ENCODE assay signal across 12 cellular contexts in the genomic region with DNA sequence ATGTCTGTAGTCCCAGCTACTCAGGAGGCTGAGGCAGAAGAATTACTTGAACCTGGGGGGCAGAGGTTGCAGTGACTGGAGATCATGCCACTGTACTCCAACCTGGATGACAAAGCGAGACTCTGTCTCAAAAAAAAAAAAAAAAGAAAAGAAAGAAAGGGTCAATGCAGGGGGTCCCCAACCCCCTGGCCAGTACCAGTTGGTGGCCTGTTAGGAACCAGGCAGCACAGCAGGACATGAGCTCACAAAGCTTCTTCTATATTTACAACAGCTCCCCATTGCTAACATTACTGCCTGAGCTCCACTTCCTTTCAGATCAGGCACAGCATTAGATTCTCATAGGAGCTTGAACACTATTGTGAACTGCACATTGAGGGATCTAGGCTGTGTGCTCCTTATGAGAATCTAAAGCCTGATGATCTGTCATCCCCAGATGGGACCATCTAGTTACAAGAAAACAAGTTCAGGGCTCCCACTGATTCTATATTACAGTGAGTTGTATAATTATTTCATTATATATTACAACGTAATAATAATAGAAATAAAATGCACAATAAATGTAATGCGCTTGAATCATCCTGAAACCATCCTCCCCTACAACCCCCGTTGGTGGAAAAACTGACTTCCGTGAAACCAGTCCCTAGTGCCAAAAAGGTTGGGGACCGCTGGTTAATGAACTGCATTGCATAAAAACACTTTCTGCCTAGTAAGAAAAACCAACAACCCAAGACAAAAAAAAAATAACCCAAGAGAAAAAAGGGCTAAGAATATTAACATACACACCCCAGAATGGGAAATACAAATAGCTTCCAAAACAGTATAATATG. TPM values are rescaled to one million over a fixed set of nuclear protein-coding genes. Genes with fewer than 3 reads are reported as not detected.
DNase-seq lines count a peak whose midpoint lies in the region; ATAC-seq, FAIRE-seq and TF ChIP-seq lines count a peak whose summit lies in the region.
"Had no signal": no experiment of that assay in that cellular context is flagged by ENCODE, and none has a peak within 500 bp of the region (broad histone marks: within the 10 kb centered on the region; RNA-seq: fewer than 3 reads in every experiment).

No MANE protein-coding gene starts in this region.

- FAIRE-seq in HepG2 (lab: Jason Lieb, UNC) (no peak), urothelium cell line (lab: Jason Lieb, UNC) (no peak)

- peaks cover 58% of the 10 kb centered on the region for H3K36me3 Mint-ChIP-seq in effector memory CD8-positive, alpha-beta T cell (ENCODE audit: insufficient read depth)
- peaks cover 80% of the 10 kb centered on the region for H3K36me3 Mint-ChIP-seq in stimulated activated effector memory CD8-positive, alpha-beta T cell treated with anti-CD3 and anti-CD28 coated beads, Interleukin-12 subunit alpha, Interleukin-12 subunit beta, amount 100 ng/mL, for 72 hours

- no peak overlapping the region for H3K9ac ChIP-seq in HepG2 (ENCODE audit: insufficient read depth, low read depth, low read length)
- H3K9ac ChIP-seq in SU-DHL-6 (ENCODE audit: low read length): peak overlapping the region; percentile 88

- no peaks in the 10 kb centered on the region; the same call in 1 of the 2 replicates for H4K20me1 ChIP-seq in HepG2 (ENCODE audit: insufficient read depth, low read length)
- no peaks in the 10 kb centered on the region for H4K20me1 ChIP-seq in SU-DHL-6 (ENCODE audit: low read depth, low read length)

- H3K9me3 Mint-ChIP-seq in effector memory CD8-positive, alpha-beta T cell: no peaks in the 10 kb centered on the region
- H3K9me3 Mint-ChIP-seq in stimulated activated effector memory CD8-positive, alpha-beta T cell treated with anti-CD3 and anti-CD28 coated beads, Interleukin-12 subunit alpha, Interleukin-12 subunit beta, amount 100 ng/mL, for 72 hours: no peaks in the 10 kb centered on the region

- no peaks in the 10 kb centered on the region for H3K27me3 Mint-ChIP-seq in effector memory CD8-positive, alpha-beta T cell

- POLR2A ChIA-PET in HepG2 (lab: Yijun Ruan, JAX): interaction anchor here (0.8 kb wide), 1 partner anchor 48 kb away, joined by 4 read pairs; no protein-coding TSS in a partner anchor

- H2AFZ ChIP-seq in HepG2 (ENCODE audit: low read length) (no peak overlapping the region), SU-DHL-6 (ENCODE audit: low read depth, low read length, severe bottlenecking) (no peak overlapping the region)

- H3K9me2 ChIP-seq in SU-DHL-6 (replicated peaks; ENCODE audit: insufficient read depth, low read length): no peaks in the 10 kb centered on the region

- peak overlapping the region; percentile 15 to 72 for H3K27ac Mint-ChIP-seq in effector memory CD8-positive, alpha-beta T cell
- H3K27ac Mint-ChIP-seq in stimulated activated effector memory CD8-positive, alpha-beta T cell treated with anti-CD3 and anti-CD28 coated beads, Interleukin-12 subunit alpha, Interleukin-12 subunit beta, amount 100 ng/mL, for 72 hours: peak overlapping the region; percentile 61

- in situ Hi-C loops in HepG2 (cut with HindIII; ENCODE audit: extremely low pct_ligation_motif_present, low pct_unique_long_range_greater_than_20kb): no loop called here

- peaks cover 0 to 9% of the 10 kb centered on the region in 2 experiments; a peak in 2 of 5 replicates for H3K36me3 ChIP-seq in HepG2 (replicated peaks in 1 of 2; ENCODE audit: control insufficient read depth in 1 of 2, insufficient read depth in 2 of 2, low read length in 2 of 2)
- H3K36me3 ChIP-seq in right lobe of liver: peaks cover 0 to 4% (median 0%) of the 10 kb centered on the region in 4 donors
- peaks cover 15% of the 10 kb centered on the region for H3K36me3 ChIP-seq in SU-DHL-6 (ENCODE audit: low read length)

- H3F3A ChIP-seq in SU-DHL-6 (ENCODE audit: insufficient read depth): peaks cover 30% of the 10 kb centered on the region

- H3K4me2 ChIP-seq in HepG2 (ENCODE audit: low read depth, low read length): peak overlapping the region; percentile 33
- peak overlapping the region; percentile 89 for H3K4me2 ChIP-seq in SU-DHL-6 (ENCODE audit: low read depth, low read length, poor library complexity, severe bottlenecking)

- H3K4me3 Mint-ChIP-seq in effector memory CD8-positive, alpha-beta T cell: peak overlapping the region; percentile 64 to 88
- H3K4me3 Mint-ChIP-seq in stimulated activated effector memory CD8-positive, alpha-beta T cell treated with anti-CD3 and anti-CD28 coated beads, Interleukin-12 subunit alpha, Interleukin-12 subunit beta, amount 100 ng/mL, for 72 hours: peak overlapping the region; percentile 80

- H3K27me3 ChIP-seq in HepG2 (ENCODE audit: control insufficient read depth in 1 of 2, insufficient read depth in 2 of 2, low read length in 2 of 2) (no peaks in the 10 kb centered on the region; a peak in 2 of 5 replicates), right lobe of liver (no peaks in the 10 kb centered on the region), SU-DHL-6 (ENCODE audit: low read length) (no peaks in the 10 kb centered on the region)
- H3K27me3 ChIP-seq: BE2C, stomach had no signal

- H3K9me3 ChIP-seq in HepG2 (ENCODE audit: low read length) (no peaks in the 10 kb centered on the region), right lobe of liver (no peaks in the 10 kb centered on the region), SU-DHL-6 (ENCODE audit: insufficient read depth, low read length) (no peaks in the 10 kb centered on the region)
- H3K9me3 ChIP-seq: BE2C, left ventricle myocardium inferior, stomach had no signal

- intact Hi-C loops in HepG2 (cut with micrococcal nuclease; ENCODE audit: unreplicated experiment) (no loop called here), right lobe of liver (cut with DNase I) (no loop called here)

- H3K27ac ChIP-seq in HepG2 (ENCODE audit: extremely low read length, insufficient read depth, low read length): no peak overlapping the region
- H3K27ac ChIP-seq in right lobe of liver: no peak overlapping the region
- peak overlapping the region; percentile 97 for H3K27ac ChIP-seq in SU-DHL-6 (ENCODE audit: low read depth, low read length)
- H3K27ac ChIP-seq: left ventricle myocardium inferior, stomach had no signal

- no peak for TF ChIP-seq RAD21 in HepG2 (CRISPR knock-in tag; IDR thresholded peaks at IDR 0.05)

- peaks cover 24 to 36% of the 10 kb centered on the region in 2 donors for H3K4me1 Mint-ChIP-seq in effector memory CD8-positive, alpha-beta T cell (ENCODE audit: low read depth in 2 of 2)
- H3K4me1 Mint-ChIP-seq in stimulated activated effector memory CD8-positive, alpha-beta T cell treated with anti-CD3 and anti-CD28 coated beads, Interleukin-12 subunit alpha, Interleukin-12 subunit beta, amount 100 ng/mL, for 72 hours: peaks cover 23% of the 10 kb centered on the region

- ATAC-seq in HepG2 (no peak), right lobe of liver (no peak), GM21723 (IDR thresholded peaks at IDR 0.05; ENCODE audit: unreplicated experiment) (no peak)
- no peak for ATAC-seq in effector memory CD8-positive, alpha-beta T cell (replicated peaks)
- no peak for ATAC-seq in stimulated activated effector memory CD8-positive, alpha-beta T cell treated with anti-CD3 and anti-CD28 coated beads, Interleukin-12 subunit alpha, Interleukin-12 subunit beta, amount 100 ng/mL, for 72 hours

- BruUV-seq in HepG2 (replicated peaks; lab: Mats Ljungman, UMichigan): no TSS peak

- CTCF ChIA-PET in HepG2 (lab: Yijun Ruan, JAX; ENCODE audit: low intra/inter-chr PET ratio, low total read pairs): no interaction called here

- DNase-seq in HepG2 (ENCODE audit: low spot score) (no peak), right lobe of liver (no peak), urothelium cell line (ENCODE audit: low spot score) (no peak), foreskin melanocyte (no peak)
- no peak for DNase-seq in effector memory CD8-positive, alpha-beta T cell
- DNase-seq in stimulated activated effector memory CD8-positive, alpha-beta T cell treated with anti-CD3 and anti-CD28 coated beads, Interleukin-12 subunit alpha, Interleukin-12 subunit beta, amount 100 ng/mL, for 72 hours (ENCODE audit: low spot score in 2 of 2): peak in 1 of 2 donors; percentile 53
- DNase-seq: BE2C, left ventricle myocardium inferior, NCI-H1930, stomach had no signal

- TF ChIP-seq POLR2A in HepG2 (IDR thresholded peaks at IDR 0.05; ENCODE audit: insufficient read depth in 1 of 2, low read depth in 2 of 2, low read length in 2 of 2) (no peak), right lobe of liver (IDR thresholded peaks at IDR 0.05) (no peak)

- 97% methylated on average over 6 of the region's 6 CpGs for WGBS in HepG2 (ENCODE audit: low lambda C conversion rate)
- WGBS in right lobe of liver (ENCODE audit: insufficient coverage, low coverage, low lambda C conversion rate, missing lambda C conversion rate): 57% methylated on average over 6 of the region's 6 CpGs

- H3K79me2 ChIP-seq in HepG2 (ENCODE audit: insufficient read depth, low read length) (peaks cover 66% of the 10 kb centered on the region), SU-DHL-6 (ENCODE audit: insufficient read depth, low read length) (peaks cover 85% of the 10 kb centered on the region)

- H3K4me1 ChIP-seq in HepG2 (ENCODE audit: insufficient read depth, low read length): peaks cover 44% of the 10 kb centered on the region
- H3K4me1 ChIP-seq in right lobe of liver: peaks cover 0 to 21% (median 3%) of the 10 kb centered on the region in 4 donors
- H3K4me1 ChIP-seq: BE2C had no signal

- TF ChIP-seq CTCF in HepG2 (CRISPR knock-in tag; IDR thresholded peaks at IDR 0.05): no peak
- TF ChIP-seq CTCF in right lobe of liver (IDR thresholded peaks at IDR 0.05): no peak
- TF ChIP-seq CTCF in SU-DHL-6 (IDR thresholded peaks at IDR 0.05; ENCODE audit: insufficient read depth, low read length, poor library complexity, severe bottlenecking): no peak

- no peak overlapping the region; a peak in 1 of 6 replicates for H3K4me3 ChIP-seq in HepG2 (replicated peaks in 1 of 3; ENCODE audit: insufficient read depth in 1 of 3, low read depth in 2 of 3, low read length in 3 of 3)
- H3K4me3 ChIP-seq in right lobe of liver: no peak overlapping the region
- H3K4me3 ChIP-seq in SU-DHL-6 (ENCODE audit: insufficient read depth, low read length, poor library complexity, severe bottlenecking): peak overlapping the region; percentile 66
- H3K4me3 ChIP-seq: left ventricle myocardium inferior, stomach had no signal

- TF ChIP-seq EP300 in HepG2 (IDR thresholded peaks at IDR 0.05; ENCODE audit: low read depth in 2 of 2, low read length in 2 of 2): no peak
- no peak for TF ChIP-seq EP300 in HepG2 (CRISPR knock-in tag; IDR thresholded peaks at IDR 0.05; ENCODE audit: borderline replicate concordance)

RNA-seq across cellular contexts. Expression of gene ZBTB8OS, which starts 2.8 kb away (rescaled TPM):
- total RNA-seq in HepG2 (2016; rRNA removed; fragmentation: Illumina TruSeq; extraction: Trizol) (84.8 and 98.0 TPM in 2 replicates), right lobe of liver (10 to 100 TPM; 14.1 to 27.6 (median 19.6) TPM)
- 40.9 and 53.0 TPM in 2 replicates for total RNA-seq in HepG2 (2016; cell fraction: cytosol; rRNA removed; fragmentation: Illumina TruSeq; extraction: Trizol; ENCODE audit: low read depth)
- 88.0 and 114 TPM in 2 replicates for total RNA-seq in HepG2 (2016; cell fraction: insoluble cytoplasmic fraction; rRNA removed; fragmentation: Illumina TruSeq; extraction: Trizol)
- 51.0 and 60.6 TPM in 2 replicates for total RNA-seq in HepG2 (2016; cell fraction: membrane; rRNA removed; fragmentation: Illumina TruSeq; extraction: Trizol)
- 37.3 and 44.7 TPM in 2 replicates for total RNA-seq in HepG2 (2016; cell fraction: nucleus; rRNA removed; fragmentation: Illumina TruSeq; extraction: Trizol)
- polyA plus RNA-seq in HepG2 (2011; rRNA removed): 43.2 and 57.7 TPM in 2 replicates
- polyA plus RNA-seq in HepG2 (2011; cell fraction: cytosol; rRNA removed): 29.4 and 47.2 TPM in 2 replicates
- 14.4 and 22.1 TPM in 2 replicates for polyA plus RNA-seq in HepG2 (2011; cell fraction: nucleus; rRNA removed)
- polyA plus RNA-seq in HepG2 (2012): 56.4 and 66.6 TPM in 2 replicates
- polyA plus RNA-seq in HepG2 (2016; cell fraction: cytosol; fragmentation: Illumina TruSeq; extraction: Trizol; ENCODE audit: low read depth): 40.3 and 46.7 TPM in 2 replicates
- 108 and 130 TPM in 2 replicates for polyA plus RNA-seq in HepG2 (2016; cell fraction: insoluble cytoplasmic fraction; fragmentation: Illumina TruSeq; extraction: Trizol; ENCODE audit: low read depth)
- polyA plus RNA-seq in HepG2 (2016; cell fraction: membrane; fragmentation: Illumina TruSeq; extraction: Trizol; ENCODE audit: low read depth): 49.0 and 60.3 TPM in 2 replicates
- 67.9 and 77.3 TPM in 2 replicates for polyA plus RNA-seq in HepG2 (2016; cell fraction: nucleus; fragmentation: Illumina TruSeq; extraction: Trizol; ENCODE audit: insufficient read depth, low read depth)
- polyA minus RNA-seq in HepG2 (2011; rRNA and poly(A)+ RNA removed; ENCODE audit: low replicate concordance): 8.8 and 12.4 TPM in 2 replicates
- polyA minus RNA-seq in HepG2 (2011; cell fraction: cytosol; rRNA and poly(A)+ RNA removed): 8.7 and 14.6 TPM in 2 replicates
- polyA minus RNA-seq in HepG2 (2011; cell fraction: nucleus; rRNA and poly(A)+ RNA removed): 37.0 and 37.7 TPM in 2 replicates

RNA-seq across cellular contexts. Expression of gene RBBP4, which starts 3.5 kb away (rescaled TPM):
- total RNA-seq in HepG2 (2016; rRNA removed; fragmentation: Illumina TruSeq; extraction: Trizol) (166 and 305 TPM in 2 replicates), right lobe of liver (10 to 100 TPM; 50.1 to 66.1 (median 58.8) TPM)
- total RNA-seq in HepG2 (2016; cell fraction: cytosol; rRNA removed; fragmentation: Illumina TruSeq; extraction: Trizol; ENCODE audit: low read depth): 37.3 and 46.0 TPM in 2 replicates
- total RNA-seq in HepG2 (2016; cell fraction: insoluble cytoplasmic fraction; rRNA removed; fragmentation: Illumina TruSeq; extraction: Trizol): 177 and 299 TPM in 2 replicates
- 67.8 and 83.4 TPM in 2 replicates for total RNA-seq in HepG2 (2016; cell fraction: membrane; rRNA removed; fragmentation: Illumina TruSeq; extraction: Trizol)
- 140 and 152 TPM in 2 replicates for total RNA-seq in HepG2 (2016; cell fraction: nucleus; rRNA removed; fragmentation: Illumina TruSeq; extraction: Trizol)
- polyA plus RNA-seq in HepG2 (2011; rRNA removed): 56.3 and 64.4 TPM in 2 replicates
- 36.1 and 53.3 TPM in 2 replicates for polyA plus RNA-seq in HepG2 (2011; cell fraction: cytosol; rRNA removed)
- 68.0 and 80.6 TPM in 2 replicates for polyA plus RNA-seq in HepG2 (2011; cell fraction: nucleus; rRNA removed)
- 110 and 117 TPM in 2 replicates for polyA plus RNA-seq in HepG2 (2012)
- 14.3 and 16.1 TPM in 2 replicates for polyA plus RNA-seq in HepG2 (2016; cell fraction: cytosol; fragmentation: Illumina TruSeq; extraction: Trizol; ENCODE audit: low read depth)
- 281 and 295 TPM in 2 replicates for polyA plus RNA-seq in HepG2 (2016; cell fraction: insoluble cytoplasmic fraction; fragmentation: Illumina TruSeq; extraction: Trizol; ENCODE audit: low read depth)
- polyA plus RNA-seq in HepG2 (2016; cell fraction: membrane; fragmentation: Illumina TruSeq; extraction: Trizol; ENCODE audit: low read depth): 29.4 and 38.8 TPM in 2 replicates
- polyA plus RNA-seq in HepG2 (2016; cell fraction: nucleus; fragmentation: Illumina TruSeq; extraction: Trizol; ENCODE audit: insufficient read depth, low read depth): 174 and 180 TPM in 2 replicates
- 72.7 and 122 TPM in 2 replicates for polyA minus RNA-seq in HepG2 (2011; rRNA and poly(A)+ RNA removed; ENCODE audit: low replicate concordance)
- 73.0 and 79.8 TPM in 2 replicates for polyA minus RNA-seq in HepG2 (2011; cell fraction: cytosol; rRNA and poly(A)+ RNA removed)
- 125 and 154 TPM in 2 replicates for polyA minus RNA-seq in HepG2 (2011; cell fraction: nucleus; rRNA and poly(A)+ RNA removed)

RNA-seq across cellular contexts. Expression of gene SYNC, which starts 55.0 kb away (rescaled TPM):
- total RNA-seq in HepG2 (2016; rRNA removed; fragmentation: Illumina TruSeq; extraction: Trizol): 5.4 and 7.2 TPM in 2 replicates
- 4.9 and 5.4 TPM in 2 replicates for total RNA-seq in HepG2 (2016; cell fraction: cytosol; rRNA removed; fragmentation: Illumina TruSeq; extraction: Trizol; ENCODE audit: low read depth)
- total RNA-seq in HepG2 (2016; cell fraction: insoluble cytoplasmic fraction; rRNA removed; fragmentation: Illumina TruSeq; extraction: Trizol): 5.3 and 8.1 TPM in 2 replicates
- total RNA-seq in HepG2 (2016; cell fraction: membrane; rRNA removed; fragmentation: Illumina TruSeq; extraction: Trizol): 9.5 and 9.8 TPM in 2 replicates
- total RNA-seq in HepG2 (2016; cell fraction: nucleus; rRNA removed; fragmentation: Illumina TruSeq; extraction: Trizol): 2.3 TPM in 2 replicates
- polyA plus RNA-seq in HepG2 (2011; rRNA removed): 2.1 and 2.4 TPM in 2 replicates
- 1.5 and 1.8 TPM in 2 replicates for polyA plus RNA-seq in HepG2 (2011; cell fraction: cytosol; rRNA removed)
- polyA plus RNA-seq in HepG2 (2011; cell fraction: nucleus; rRNA removed): 0.77 and 1.0 TPM in 2 replicates
- 0.56 and 0.93 TPM in 2 replicates for polyA plus RNA-seq in HepG2 (2012)
- polyA plus RNA-seq in HepG2 (2016; cell fraction: cytosol; fragmentation: Illumina TruSeq; extraction: Trizol; ENCODE audit: low read depth): 5.2 and 6.1 TPM in 2 replicates
- polyA plus RNA-seq in HepG2 (2016; cell fraction: insoluble cytoplasmic fraction; fragmentation: Illumina TruSeq; extraction: Trizol; ENCODE audit: low read depth): 6.7 and 6.9 TPM in 2 replicates
- polyA plus RNA-seq in HepG2 (2016; cell fraction: membrane; fragmentation: Illumina TruSeq; extraction: Trizol; ENCODE audit: low read depth): 7.6 and 7.9 TPM in 2 replicates
- 2.5 and 2.7 TPM in 2 replicates for polyA plus RNA-seq in HepG2 (2016; cell fraction: nucleus; fragmentation: Illumina TruSeq; extraction: Trizol; ENCODE audit: insufficient read depth, low read depth)
- 0.74 and 6.6 TPM in 2 replicates for polyA minus RNA-seq in HepG2 (2011; rRNA and poly(A)+ RNA removed; ENCODE audit: low replicate concordance)
- 1.2 and 1.5 TPM in 2 replicates for polyA minus RNA-seq in HepG2 (2011; cell fraction: cytosol; rRNA and poly(A)+ RNA removed)
- polyA minus RNA-seq in HepG2 (2011; cell fraction: nucleus; rRNA and poly(A)+ RNA removed): 1.7 and 1.9 TPM in 2 replicates
- 1 to 10 TPM in 1 of 6 experiments, under 1 TPM in 5; 0.29 to 2.1 (median 0.44) TPM for total RNA-seq in right lobe of liver
